8 cellular contexts compared by ENCODE assay signal in genomic region chr19:5321851-5322681, GRCh38. TPM values are rescaled to one million over a fixed set of nuclear protein-coding genes. Genes with fewer than 3 reads are reported as not detected.
DNase-seq lines count a peak whose midpoint lies in the region; ATAC-seq and TF ChIP-seq lines count a peak whose summit lies in the region.

No MANE protein-coding gene starts in this region.

- no TSS peak for BruUV-seq in mammary epithelial cell (replicated peaks; lab: Mats Ljungman, UMichigan)

- in situ Hi-C loops in KBM-7 (cut with MboI; ENCODE audit: low pct_unique_long_range_greater_than_20kb, low sequenced_read_pairs) = no loop called here
- in situ Hi-C loops in mammary epithelial cell (cut with MboI; ENCODE audit: low sequenced_read_pairs in 2 of 2) = no loop called here

- WGBS in mammary epithelial cell (ENCODE audit: low coverage, missing lambda C conversion rate) = 8% methylated on average over 27 of the region's 34 CpGs
- WGBS in aorta, 2 donors = 20 to 25% methylated on average over 32 to 34 of the region's 34 CpGs
- WGBS in suprapubic skin = 21% methylated on average over 19 of the region's 34 CpGs

- no peak overlapping the region for H3K27ac ChIP-seq in BLaER1 treated with 17β-estradiol and CSF1 and Interleukin-3, amounts not matched to agents 10 nM and 100 nM
- no peak overlapping the region for H3K27ac ChIP-seq in mammary epithelial cell (ENCODE audit: insufficient read depth, low read depth, low read length)
- no peak overlapping the region for H3K27ac ChIP-seq in aorta (ENCODE audit: low read depth in 1 of 2, low read length in 2 of 2)
- H3K27ac ChIP-seq in suprapubic skin = no peak overlapping the region

- DNase-seq in GM19240 (ENCODE audit: insufficient read length, low spot score) = peak; percentile 82
- DNase-seq in KBM-7 = peak; percentile 79
- no peak for DNase-seq in mammary epithelial cell
- no peak for DNase-seq in aorta
- DNase-seq in suprapubic skin (ENCODE audit: low spot score in 2 of 2) = no peak
- DNase-seq in NCI-H187 (lab: John Stamatoyannopoulos, UW) = no peak

- ATAC-seq in aorta (ENCODE audit: low FRiP score) = no peak
- ATAC-seq in GM18873 (IDR thresholded peaks at IDR 0.05; ENCODE audit: low FRiP score, unreplicated experiment) = no peak

- intact Hi-C loops in mammary epithelial cell (cut with micrococcal nuclease) = no loop called here
- intact Hi-C loops in aorta (cut with DNase I) = no loop called here

- peak overlapping the region in 5 of 11 experiments; percentile 2 to 60 (median 15); a peak in 5 of 22 replicates for H3K9ac ChIP-seq in BLaER1 treated with 17β-estradiol and CSF1 and Interleukin-3, amounts not matched to agents 10 nM and 100 nM
- no peak overlapping the region for H3K9ac ChIP-seq in mammary epithelial cell (ENCODE audit: insufficient read depth, low read length)

- peak overlapping the region in 5 of 10 experiments; percentile 11 to 40 (median 20); a peak in 5 of 20 replicates for H3K4me3 ChIP-seq in BLaER1 treated with 17β-estradiol and CSF1 and Interleukin-3, amounts not matched to agents 10 nM and 100 nM
- H3K4me3 ChIP-seq in mammary epithelial cell (replicated peaks in 1 of 3; ENCODE audit: insufficient read depth in 1 of 3, low read depth in 2 of 3, low read length in 3 of 3) (no peak overlapping the region), aorta (ENCODE audit: low read length in 2 of 2) (no peak overlapping the region), suprapubic skin (no peak overlapping the region)

- dilution Hi-C loops in mammary epithelial cell (cut with HindIII; ENCODE audit: low sequenced_read_pairs) = no loop called here

- H2AFZ ChIP-seq in mammary epithelial cell (ENCODE audit: low read depth, low read length) = peak overlapping the region; percentile 53

- no peaks in the 10 kb centered on the region for H3K79me2 ChIP-seq in mammary epithelial cell (ENCODE audit: insufficient read depth, low read length)

- no peak for TF ChIP-seq POLR2A in suprapubic skin (IDR thresholded peaks at IDR 0.05)

- peaks cover 0 to 12% (median 0%) of the 10 kb centered on the region in 11 experiments; a peak in 2 of 22 replicates for H4K20me1 ChIP-seq in BLaER1 treated with 17β-estradiol and CSF1 and Interleukin-3, amounts not matched to agents 10 nM and 100 nM
- no peaks in the 10 kb centered on the region for H4K20me1 ChIP-seq in mammary epithelial cell (ENCODE audit: insufficient read depth, low read length)

- peaks cover 0 to 5% (median 0%) of the 10 kb centered on the region in 11 experiments; a peak in 3 of 22 replicates for H3K9me3 ChIP-seq in BLaER1 treated with 17β-estradiol and CSF1 and Interleukin-3, amounts not matched to agents 10 nM and 100 nM (replicated peaks in 1 of 11)
- H3K9me3 ChIP-seq in mammary epithelial cell (replicated peaks; ENCODE audit: insufficient read depth, low read length) = no peaks in the 10 kb centered on the region
- peaks cover 4% of the 10 kb centered on the region for H3K9me3 ChIP-seq in aorta (ENCODE audit: control insufficient read depth, low read length)
- no peaks in the 10 kb centered on the region for H3K9me3 ChIP-seq in suprapubic skin

- H3K36me3 ChIP-seq in BLaER1 treated with 17β-estradiol and CSF1 and Interleukin-3, amounts not matched to agents 10 nM and 100 nM = no peaks in the 10 kb centered on the region
- no peaks in the 10 kb centered on the region for H3K36me3 ChIP-seq in mammary epithelial cell (ENCODE audit: insufficient read depth, low read length)
- no peaks in the 10 kb centered on the region for H3K36me3 ChIP-seq in aorta (ENCODE audit: control insufficient read depth in 1 of 2, insufficient read depth in 2 of 2, low read length in 1 of 2)
- H3K36me3 ChIP-seq in suprapubic skin = no peaks in the 10 kb centered on the region

- H3K4me1 ChIP-seq in BLaER1 treated with 17β-estradiol and CSF1 and Interleukin-3, amounts not matched to agents 10 nM and 100 nM = peaks cover 11 to 16% (median 13%) of the 10 kb centered on the region in 10 experiments
- H3K4me1 ChIP-seq in mammary epithelial cell (ENCODE audit: insufficient read depth, low read length) (peaks cover 5% of the 10 kb centered on the region), aorta (ENCODE audit: control insufficient read depth in 1 of 2, insufficient read depth in 2 of 2, low read length in 2 of 2) (no peaks in the 10 kb centered on the region), suprapubic skin (peaks cover 8% of the 10 kb centered on the region)

- TF ChIP-seq EP300 in suprapubic skin (IDR thresholded peaks at IDR 0.05) = no peak

- peak overlapping the region; percentile 61 to 92 (median 70) for H3K4me2 ChIP-seq in BLaER1 treated with 17β-estradiol and CSF1 and Interleukin-3, amounts not matched to agents 10 nM and 100 nM
- peak overlapping the region; percentile 35 for H3K4me2 ChIP-seq in mammary epithelial cell (ENCODE audit: insufficient read depth, low read depth, low read length)

- CTCF ChIA-PET in mammary epithelial cell (lab: Charles Lee; ENCODE audit: low non-redundant PET) = no interaction called here

- TF ChIP-seq CTCF in mammary epithelial cell (conservative IDR thresholded peaks at IDR 0.05 in 1 of 2, IDR thresholded peaks at IDR 0.05 in 1 of 2; ENCODE audit: extremely low read depth in 1 of 2, insufficient read depth in 1 of 2, low read depth in 1 of 2, low read length in 2 of 2) = no peak
- TF ChIP-seq CTCF in suprapubic skin (IDR thresholded peaks at IDR 0.05) = no peak

- H3K27me3 ChIP-seq in BLaER1 treated with 17β-estradiol and CSF1 and Interleukin-3, amounts not matched to agents 10 nM and 100 nM = peaks cover 0 to 10% (median 0%) of the 10 kb centered on the region in 11 experiments; a peak in 6 of 22 replicates
- H3K27me3 ChIP-seq in mammary epithelial cell (ENCODE audit: insufficient read depth, low read length) (peaks cover 2% of the 10 kb centered on the region), aorta (ENCODE audit: control insufficient read depth in 1 of 2, insufficient read depth in 2 of 2, low read length in 1 of 2) (no peaks in the 10 kb centered on the region), suprapubic skin (peaks cover 8% of the 10 kb centered on the region)

RNA-seq across cellular contexts. Expression of gene PTPRS, which starts 18.5 kb away (rescaled TPM):
- total RNA-seq in mammary epithelial cell (10 to 100 TPM; 32.2 to 93.4 TPM), aorta (100 to 1,000 TPM; 113 to 220 TPM), suprapubic skin (100 to 1,000 TPM; 116 to 182 (median 159) TPM)
- polyA plus RNA-seq in mammary epithelial cell (8.0 TPM), aorta (10 to 100 TPM in 1 of 2 donors, 1 to 10 TPM in 1; 3.4 to 36.7 TPM)
- 22.9 TPM for polyA minus RNA-seq in mammary epithelial cell

Comparison
In these comparisons a context has a peak if more than half of its experiments do, and no peak if none do; other contexts are left out.
1. DNase-seq: peak in GM19240 (single experiment) and KBM-7 (single experiment); none in mammary epithelial cell (single experiment), aorta (0 of 2), suprapubic skin (0 of 2) and NCI-H187 (0 of 2).